In the genomic region with DNA sequence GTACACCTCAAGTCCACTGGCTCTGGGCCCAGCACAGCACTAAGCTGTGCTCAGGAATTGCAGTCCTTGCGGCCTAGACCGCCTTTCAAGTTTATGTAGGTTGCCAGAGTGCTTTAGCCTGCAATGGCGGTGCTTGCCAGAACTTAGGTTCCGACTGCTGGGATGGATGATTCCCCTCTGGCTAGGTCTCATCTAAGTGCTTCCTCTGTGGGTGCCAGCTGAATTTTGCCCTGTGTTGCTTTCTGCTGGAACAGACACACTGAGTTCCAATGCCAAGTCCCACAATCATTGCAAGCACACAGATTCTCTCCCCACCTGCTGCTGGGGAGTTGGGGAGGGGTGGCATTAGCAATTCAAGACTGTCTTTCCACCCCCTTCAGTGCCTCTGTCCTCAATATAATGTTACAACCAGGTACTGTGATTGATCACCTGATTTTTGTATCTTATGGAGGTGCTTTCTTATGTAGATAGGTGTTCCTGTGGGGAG, we compare ENCODE assay signal across 18 cellular contexts.
DNase-seq lines count a peak whose midpoint lies in the region; TF ChIP-seq lines count a peak whose summit lies in the region.
"Had no signal": no experiment of that assay in that cellular context is flagged by ENCODE, and none has a peak within 500 bp of the region (broad histone marks: within the 10 kb centered on the region; RNA-seq: fewer than 3 reads in every experiment).

No MANE protein-coding gene starts in this region.

- H4K8ac ChIP-seq in H9 (replicated peaks; ENCODE audit: insufficient read length, low read depth, low read length) (no peak overlapping the region), neuronal stem cell (ENCODE audit: low read depth, low read length) (no peak overlapping the region)

- no peaks in the 10 kb centered on the region for H3K27me3 ChIP-seq in H9 (ENCODE audit: insufficient read depth, low read length)
- no peaks in the 10 kb centered on the region for H3K27me3 ChIP-seq in iPS-15b (ENCODE audit: control insufficient read depth, insufficient read depth, low read length)
- no peaks in the 10 kb centered on the region for H3K27me3 ChIP-seq in neuronal stem cell (ENCODE audit: control insufficient read depth in 3 of 3, insufficient read depth in 3 of 3, low read depth in 1 of 3, low read length in 3 of 3)

- no peak for TF ChIP-seq CTCF in H9 (conservative IDR thresholded peaks at IDR 0.05)

- no peak overlapping the region for H4K5ac ChIP-seq in H9 (ENCODE audit: insufficient read length, low read depth, low read length)

- H3K4me3 ChIP-seq in iPS-15b (ENCODE audit: low read depth, low read length): peak overlapping the region; percentile 31
- no peak overlapping the region for H3K4me3 ChIP-seq in neuronal stem cell (ENCODE audit: low read length in 2 of 2)
- H3K4me3 ChIP-seq: A549, GM12878 had no signal

- H4K91ac ChIP-seq in H9 (ENCODE audit: insufficient read length, low read depth, low read length) (no peak overlapping the region), neuronal stem cell (ENCODE audit: low read depth, low read length, poor library complexity) (no peak overlapping the region)

- H2BK5ac ChIP-seq in H9 (ENCODE audit: insufficient read length, low read length): peak overlapping the region; percentile 59
- no peak overlapping the region for H2BK5ac ChIP-seq in neuronal stem cell (ENCODE audit: low read length)

- H3K9me3 ChIP-seq in H9 (ENCODE audit: control insufficient read depth, low read depth, low read length): peaks cover 8% of the 10 kb centered on the region
- no peaks in the 10 kb centered on the region for H3K9me3 ChIP-seq in iPS-15b (ENCODE audit: control insufficient read depth, insufficient read depth, low read length)
- no peaks in the 10 kb centered on the region for H3K9me3 ChIP-seq in neuronal stem cell (replicated peaks in 1 of 2; ENCODE audit: control insufficient read depth in 2 of 2, insufficient read depth in 1 of 2, low read depth in 1 of 2, low read length in 2 of 2)
- H3K9me3 ChIP-seq: A549 had no signal

- no CpG with 5 or more reads among the region's 4 CpGs for WGBS in H9 (ENCODE audit: extremely low coverage, insufficient read length, low lambda C conversion rate)
- WGBS in neuronal stem cell (ENCODE audit: extremely low coverage in 2 of 2, insufficient read length in 2 of 2, insufficient replicate concordance in 1 of 2), 2 donors: no CpG with 5 or more reads among the region's 4 CpGs

- H3K9me3 Mint-ChIP-seq in H9 (peaks cover 16 to 30% of the 10 kb centered on the region in 2 experiments), immature natural killer cell (peaks cover 7 to 39% (median 13%) of the 10 kb centered on the region in 6 donors)

- H2BK15ac ChIP-seq in H9 (ENCODE audit: low read depth, low read length): no peak overlapping the region
- H2BK15ac ChIP-seq in neuronal stem cell (ENCODE audit: low read length): no peak overlapping the region

- H3K4me2 ChIP-seq in H9 (ENCODE audit: insufficient read depth, insufficient read length, low read length) (peak overlapping the region; percentile 2), neuronal stem cell (ENCODE audit: insufficient read depth, low read length, poor library complexity, severe bottlenecking) (no peak overlapping the region)
- H3K4me2 ChIP-seq: A549 had no signal

- H3K79me1 ChIP-seq in H9 (ENCODE audit: insufficient read depth, low read depth, low read length, poor library complexity, severe bottlenecking) (no peaks in the 10 kb centered on the region), neuronal stem cell (ENCODE audit: low read depth, low read length) (no peaks in the 10 kb centered on the region)

- H3K18ac ChIP-seq in H9 (ENCODE audit: insufficient read length, low read depth, low read length) (peak overlapping the region; percentile 78), neuronal stem cell (ENCODE audit: low read length) (no peak overlapping the region)

- no peak overlapping the region for H2BK120ac ChIP-seq in H9 (ENCODE audit: low read depth, low read length, poor library complexity, severe bottlenecking)
- no peak overlapping the region for H2BK120ac ChIP-seq in neuronal stem cell (ENCODE audit: low read depth, low read length)

- H3K27me3 Mint-ChIP-seq in H9 (ENCODE audit: low read depth) (no peaks in the 10 kb centered on the region), immature natural killer cell (ENCODE audit: low read depth in 3 of 3) (peaks cover 0 to 4% (median 0%) of the 10 kb centered on the region in 3 donors)
- H3K27me3 Mint-ChIP-seq: B cell had no signal

- DNase-seq in H9 (peak; percentile 77), cerebellar cortex (ENCODE audit: low spot score) (peak; percentile 30), neuronal stem cell (ENCODE audit: low spot score) (no peak), NCI-H345 (lab: John Stamatoyannopoulos, UW) (no peak), T-helper 2 cell (no peak), NCI-H345 treated with DMSO at 0.1 percent for 48 hours (lab: John Stamatoyannopoulos, UW; ENCODE audit: unreplicated experiment) (no peak), immature natural killer cell (no peak)
- DNase-seq: HCEC 1CT, Karpas-422, NCI-H1694 treated with DMSO at 0.1 percent for 48 hours, NCI-H2081 treated with DMSO at 0.1 percent for 48 hours, NCI-H2171 treated with DMSO at 0.1 percent for 48 hours, NCI-H510A had no signal

- H2AK5ac ChIP-seq in H9 (ENCODE audit: insufficient read length, low read length) (no peak overlapping the region), neuronal stem cell (ENCODE audit: low read depth, low read length) (no peak overlapping the region)

- no peak overlapping the region for H3K23ac ChIP-seq in H9 (ENCODE audit: insufficient read length, low read depth, low read length)
- no peak overlapping the region for H3K23ac ChIP-seq in neuronal stem cell (ENCODE audit: low read depth, low read length, poor library complexity)

- H2AFZ ChIP-seq in H9 (ENCODE audit: low read length) (no peak overlapping the region), neuronal stem cell (ENCODE audit: low read length) (peak overlapping the region; percentile 7)

- no peak overlapping the region for H2BK12ac ChIP-seq in H9 (ENCODE audit: insufficient read length, low read depth, low read length)
- H2BK12ac ChIP-seq in neuronal stem cell (ENCODE audit: low read length): no peak overlapping the region

- no peak overlapping the region for H3K56ac ChIP-seq in H9 (ENCODE audit: insufficient read length, low read depth, low read length)

- no peak overlapping the region for H3T11ph ChIP-seq in H9 (ENCODE audit: low read length)

- H3K4ac ChIP-seq in H9 (ENCODE audit: low read depth, low read length) (no peak overlapping the region), neuronal stem cell (ENCODE audit: low read length) (no peak overlapping the region)

- H3K4me1 Mint-ChIP-seq in H9 (peaks cover 47 to 59% of the 10 kb centered on the region in 2 experiments), immature natural killer cell (no peaks in the 10 kb centered on the region)
- H3K4me1 Mint-ChIP-seq: B cell, CD14-positive monocyte had no signal

- peak overlapping the region; percentile 69 for H3K27ac ChIP-seq in H9 (ENCODE audit: insufficient read length, low read depth, low read length)
- H3K27ac ChIP-seq in neuronal stem cell (replicated peaks; ENCODE audit: low read length): no peak overlapping the region
- H3K27ac ChIP-seq: A549 had no signal

- H4K20me1 ChIP-seq in H9 (ENCODE audit: control insufficient read depth, insufficient read depth, insufficient read length): no peaks in the 10 kb centered on the region

- H3K27ac Mint-ChIP-seq in H9 (peak overlapping the region; percentile 96 to 100 (median 97)), immature natural killer cell (no peak overlapping the region)
- H3K27ac Mint-ChIP-seq: B cell had no signal

- H3K23me2 ChIP-seq in H9 (ENCODE audit: insufficient read length, low read depth, low read length, poor library complexity, severe bottlenecking): no peaks in the 10 kb centered on the region

- peaks cover 37 to 59% (median 38%) of the 10 kb centered on the region in 3 experiments for H3K36me3 Mint-ChIP-seq in H9 (ENCODE audit: insufficient read depth in 1 of 3, low read depth in 3 of 3)
- H3K36me3 Mint-ChIP-seq in immature natural killer cell: no peaks in the 10 kb centered on the region
- H3K36me3 Mint-ChIP-seq: CD14-positive monocyte had no signal

- H2BK20ac ChIP-seq in H9 (ENCODE audit: low read depth, low read length, poor library complexity, severe bottlenecking): no peak overlapping the region

- no peaks in the 10 kb centered on the region; the same call in 1 of the 2 replicates for H3K79me2 ChIP-seq in H9 (ENCODE audit: insufficient read depth, low read length)

- peak overlapping the region in 1 of 2 experiments; percentile 69; a peak in 2 of 5 replicates for H3K4me3 Mint-ChIP-seq in H9
- H3K4me3 Mint-ChIP-seq in immature natural killer cell: no peak overlapping the region
- H3K4me3 Mint-ChIP-seq: B cell, CD14-positive monocyte had no signal

- H3K14ac ChIP-seq in H9 (ENCODE audit: insufficient read depth, low read length) (no peak overlapping the region), neuronal stem cell (ENCODE audit: low read length) (no peak overlapping the region)

- H3K36me3 ChIP-seq in iPS-15b (ENCODE audit: control insufficient read depth, insufficient read depth, low read length) (no peaks in the 10 kb centered on the region), neuronal stem cell (replicated peaks in 1 of 2; ENCODE audit: control insufficient read depth in 2 of 2, insufficient read depth in 2 of 2, low read length in 2 of 2) (no peaks in the 10 kb centered on the region)

- no peak overlapping the region for H3K9ac ChIP-seq in H9 (ENCODE audit: extremely low read depth, insufficient read length, low read length)
- H3K9ac ChIP-seq in iPS-15b (ENCODE audit: low read depth, low read length): peak overlapping the region; percentile 77
- no peak overlapping the region for H3K9ac ChIP-seq in neuronal stem cell (ENCODE audit: low read depth, low read length, poor library complexity)

- H3K4me1 ChIP-seq in H9 (ENCODE audit: insufficient read depth, low read length) (peaks cover 12% of the 10 kb centered on the region), iPS-15b (ENCODE audit: control insufficient read depth, insufficient read depth, low read length) (peaks cover 50% of the 10 kb centered on the region), neuronal stem cell (ENCODE audit: control insufficient read depth in 2 of 2, insufficient read depth in 1 of 2, low read depth in 1 of 2, low read length in 2 of 2) (no peaks in the 10 kb centered on the region)
- H3K4me1 ChIP-seq: A549 had no signal

Comparison
In these comparisons a context has a peak if more than half of its experiments do, and no peak if none do; other contexts are left out.
1. DNase-seq: peak in H9 (single experiment) and cerebellar cortex (single experiment); none in neuronal stem cell (single experiment), NCI-H345 (single experiment), T-helper 2 cell (0 of 5), NCI-H345 treated with DMSO at 0.1 percent for 48 hours (single experiment) and immature natural killer cell (0 of 3).
2. H3K27ac Mint-ChIP-seq: peak in H9 (3 of 3); none in immature natural killer cell (0 of 6).